Comparison of ENCODE assay signal across 11 cellular contexts in genomic region chr2:42974303-42974696, GRCh38.
DNase-seq lines count a peak whose midpoint lies in the region; TF ChIP-seq lines count a peak whose summit lies in the region.
"Had no signal": no experiment of that assay in that cellular context is flagged by ENCODE, and none has a peak within 500 bp of the region (broad histone marks: within the 10 kb centered on the region; RNA-seq: fewer than 3 reads in every experiment).

No MANE protein-coding gene starts in this region.

- TF ChIP-seq EP300 in transverse colon (IDR thresholded peaks at IDR 0.05; ENCODE audit: low read depth), result no peak

- H3K36me3 Mint-ChIP-seq in endothelial cell (ENCODE audit: low read depth, unreplicated experiment) (no peaks in the 10 kb centered on the region), nephron progenitor cell (ENCODE audit: low read depth) (no peaks in the 10 kb centered on the region)

- in situ Hi-C loops in transverse colon (cut with MboI; ENCODE audit: low pct_ligation_motif_present in 1 of 4, low pct_unique_long_range_greater_than_20kb in 1 of 4, low sequenced_read_pairs in 3 of 4), result loop anchor here (10.0 to 25.0 kb wide), 4 partner anchors 151 to 513 kb away; no protein-coding TSS in a partner anchor

- no peaks in the 10 kb centered on the region for H3K9me3 ChIP-seq in transverse colon

- H3K27ac ChIP-seq in transverse colon, result peak overlapping the region; percentile 58 to 81 (median 70)

- intact Hi-C loops in transverse colon (cut with DNase I; ENCODE audit: low total_unique reads), result loop anchor here (2.0 to 10.0 kb wide), 2 partner anchors 253 to 511 kb away; partner anchors contain the start of gene ZFP36L2

- WGBS in transverse colon (ENCODE audit: low coverage in 1 of 2), 2 donors, result 53 to 56% methylated on average over 2 of the region's 2 CpGs

- H3K4me1 ChIP-seq in transverse colon, result peaks cover 14 to 41% (median 28%) of the 10 kb centered on the region in 4 donors

- H3K36me3 ChIP-seq in transverse colon, result no peaks in the 10 kb centered on the region

- H3K27me3 ChIP-seq in transverse colon, result no peaks in the 10 kb centered on the region

- H3K27ac Mint-ChIP-seq in endothelial cell (ENCODE audit: unreplicated experiment), result peak overlapping the region; percentile 18
- H3K27ac Mint-ChIP-seq in nephron progenitor cell, result peak overlapping the region; percentile 26
- H3K27ac Mint-ChIP-seq: activated CD4-positive, alpha-beta memory T cell treated with anti-CD3 and anti-CD28 coated beads, Interleukin-2, amount 10 ng/mL, durations not matched to agents 7 days and 5 days had no signal

- TF ChIP-seq POLR2A in transverse colon (IDR thresholded peaks at IDR 0.05), result no peak

- peak; percentile 12 for DNase-seq in activated effector memory CD4-positive, alpha-beta T cell treated with anti-CD3 and anti-CD28 coated beads, Interleukin-2, amount 50 U/mL, for 16 hours
- no peak for DNase-seq in activated effector memory CD4-positive, alpha-beta T cell treated with Interleukin-2 at 50 U/mL for 16 hours
- DNase-seq in endothelial cell (ENCODE audit: low spot score) (no peak), nephron progenitor cell (no peak), transverse colon (no peak), NCI-H82 (lab: John Stamatoyannopoulos, UW) (no peak), SHP77 treated with DMSO at 0.1 percent for 48 hours (lab: John Stamatoyannopoulos, UW) (no peak)
- no peak for DNase-seq in stimulated activated CD4-positive, alpha-beta T cell treated with anti-CD3 and anti-CD28 coated beads, Interleukin-12 subunit alpha, Interleukin-12 subunit beta, amount 100 ng/mL, for 4 hours
- DNase-seq: NCI-H1417 treated with DMSO at 0.1 percent for 48 hours, NCI-H510A treated with DMSO at 0.1 percent for 48 hours had no signal

- peaks cover 34% of the 10 kb centered on the region for H3K4me1 Mint-ChIP-seq in endothelial cell (ENCODE audit: unreplicated experiment)
- H3K4me1 Mint-ChIP-seq in nephron progenitor cell, result peaks cover 65% of the 10 kb centered on the region

- H3K4me3 Mint-ChIP-seq in endothelial cell (ENCODE audit: unreplicated experiment), result no peak overlapping the region
- peak overlapping the region; percentile 31 for H3K4me3 Mint-ChIP-seq in nephron progenitor cell
- H3K4me3 Mint-ChIP-seq: activated CD4-positive, alpha-beta memory T cell treated with anti-CD3 and anti-CD28 coated beads, Interleukin-2, amount 10 ng/mL, durations not matched to agents 7 days and 5 days had no signal

- H3K27me3 Mint-ChIP-seq in endothelial cell (ENCODE audit: unreplicated experiment), result peaks cover 8% of the 10 kb centered on the region
- peaks cover 9% of the 10 kb centered on the region for H3K27me3 Mint-ChIP-seq in nephron progenitor cell (ENCODE audit: low read depth, poor library complexity)

- H3K9me3 Mint-ChIP-seq in endothelial cell (ENCODE audit: unreplicated experiment) (no peaks in the 10 kb centered on the region), nephron progenitor cell (peaks cover 8% of the 10 kb centered on the region)
- H3K9me3 Mint-ChIP-seq: activated CD4-positive, alpha-beta memory T cell treated with anti-CD3 and anti-CD28 coated beads, Interleukin-2, amount 10 ng/mL, durations not matched to agents 7 days and 5 days had no signal

- TF ChIP-seq CTCF in endothelial cell (IDR thresholded peaks at IDR 0.05; ENCODE audit: unreplicated experiment), result no peak
- no peak for TF ChIP-seq CTCF in nephron progenitor cell (IDR thresholded peaks at IDR 0.05)
- no peak for TF ChIP-seq CTCF in transverse colon (IDR thresholded peaks at IDR 0.05)

- no peak overlapping the region for H3K4me3 ChIP-seq in transverse colon
